Comparison of ENCODE assay signal across 11 cellular contexts in genomic region chr1:78370356-78370755, GRCh38.
DNase-seq lines count a peak whose midpoint lies in the region; ATAC-seq lines count a peak whose summit lies in the region.
"Had no signal": no experiment of that assay in that cellular context is flagged by ENCODE, and none has a peak within 500 bp of the region (broad histone marks: within the 10 kb centered on the region; RNA-seq: fewer than 3 reads in every experiment).

No MANE protein-coding gene starts in this region.

- ATAC-seq in GM18907 (IDR thresholded peaks at IDR 0.05; ENCODE audit: unreplicated experiment) (peak; percentile 90), HG02798 (IDR thresholded peaks at IDR 0.05; ENCODE audit: poor library complexity, unreplicated experiment) (peak; percentile 55)

- no peaks in the 10 kb centered on the region for H3K4me1 Mint-ChIP-seq in CD4-positive, alpha-beta memory T cell

- H3K36me3 Mint-ChIP-seq in CD4-positive, alpha-beta memory T cell = no peaks in the 10 kb centered on the region

- H3K27ac Mint-ChIP-seq in CD4-positive, alpha-beta memory T cell = no peak overlapping the region

- DNase-seq in RKO (ENCODE audit: low spot score) (peak; percentile 0), kidney tubule cell (ENCODE audit: low spot score) (peak; percentile 47), caudate nucleus (lab: John Stamatoyannopoulos, UW) (no peak), midbrain (lab: John Stamatoyannopoulos, UW) (no peak), GOT3 (lab: John Stamatoyannopoulos, UW) (no peak)
- DNase-seq in CD4-positive, alpha-beta memory T cell = no peak
- DNase-seq: Karpas-422; left cardiac atrium; stimulated activated CD4-positive, alpha-beta T cell treated with anti-CD3 and anti-CD28 coated beads, Interleukin-4, amount 100 ng/mL, for 1 hour had no signal

- POLR2A ChIA-PET in CD4-positive, alpha-beta memory T cell (lab: Charles Lee; ENCODE audit: partially characterized antibody) = no interaction called here

- peaks cover 0 to 3% of the 10 kb centered on the region in 2 donors for H3K27me3 Mint-ChIP-seq in CD4-positive, alpha-beta memory T cell

- H3K27me3 ChIP-seq in CD4-positive, alpha-beta memory T cell (ENCODE audit: insufficient read depth, low read length) = no peaks in the 10 kb centered on the region

- H3K36me3 ChIP-seq in CD4-positive, alpha-beta memory T cell (ENCODE audit: insufficient read depth, low read length) = no peaks in the 10 kb centered on the region

- intact Hi-C loops in CD4-positive, alpha-beta memory T cell (cut with micrococcal nuclease) = no loop called here

- H3K9me3 Mint-ChIP-seq in CD4-positive, alpha-beta memory T cell = peaks cover 0 to 2% (median 0%) of the 10 kb centered on the region in 8 donors

- no peak overlapping the region for H3K4me3 ChIP-seq in CD4-positive, alpha-beta memory T cell (ENCODE audit: low read length in 2 of 2)

- CTCF ChIA-PET in CD4-positive, alpha-beta memory T cell (lab: Charles Lee; ENCODE audit: partially characterized antibody) = no interaction called here

- H3K27ac ChIP-seq in caudate nucleus (ENCODE audit: low read depth, low read length) = no peak overlapping the region
- no peak overlapping the region for H3K27ac ChIP-seq in CD4-positive, alpha-beta memory T cell (ENCODE audit: low read depth, low read length)

- no peak overlapping the region for H3K4me3 Mint-ChIP-seq in CD4-positive, alpha-beta memory T cell

- no peaks in the 10 kb centered on the region for H3K9me3 ChIP-seq in CD4-positive, alpha-beta memory T cell (ENCODE audit: control insufficient read depth in 1 of 2, low read length in 2 of 2)

- H3K4me1 ChIP-seq in CD4-positive, alpha-beta memory T cell (ENCODE audit: insufficient read depth, low read length) = no peaks in the 10 kb centered on the region

Comparison
In these comparisons a context has a peak if more than half of its experiments do, and no peak if none do; other contexts are left out.
1. DNase-seq: peak in RKO (single experiment) and kidney tubule cell (single experiment); none in caudate nucleus (0 of 61), CD4-positive, alpha-beta memory T cell (0 of 5), midbrain (single experiment) and GOT3 (single experiment).